8 cellular contexts compared by ENCODE assay signal in the genomic region with DNA sequence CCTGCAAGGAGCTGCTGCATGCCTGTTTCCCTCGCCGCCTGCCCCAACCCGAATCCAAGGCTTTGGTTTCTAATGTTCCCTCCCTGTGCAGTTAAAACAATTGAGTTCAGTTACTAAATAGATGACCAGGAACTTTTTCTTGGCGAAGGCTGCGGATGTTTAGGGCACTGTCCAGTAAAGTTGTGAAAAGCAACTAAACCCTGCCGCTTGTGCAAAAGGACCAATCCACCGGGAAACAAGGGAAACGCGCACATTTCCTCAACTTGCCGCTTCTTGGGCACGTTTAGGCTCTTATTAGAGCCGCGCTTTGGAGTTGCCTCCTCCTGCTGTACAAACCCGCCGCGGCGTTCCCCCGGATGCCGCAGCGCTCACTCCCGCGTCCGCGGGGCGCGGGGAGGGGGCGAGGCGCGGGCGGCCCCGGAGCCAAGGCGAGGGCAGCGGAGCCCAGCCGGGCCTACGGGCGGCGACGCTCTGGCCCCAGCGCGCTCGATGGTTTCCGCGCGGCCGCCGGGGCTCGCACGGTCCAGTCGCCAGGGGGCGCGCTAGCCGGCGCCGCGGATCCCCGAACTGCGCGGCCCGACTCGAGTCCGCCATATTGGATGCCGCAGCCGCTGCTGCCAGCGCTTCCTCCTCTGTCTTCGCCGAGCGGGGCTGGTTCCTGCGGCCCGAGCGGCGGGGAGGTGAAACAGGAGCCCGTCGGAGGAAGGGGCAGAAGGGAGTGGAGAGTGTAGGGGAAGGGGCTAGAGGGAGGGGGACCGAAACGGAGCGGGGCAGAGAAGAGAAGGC. TPM values are rescaled to one million over a fixed set of nuclear protein-coding genes. Genes with fewer than 3 reads are reported as not detected.
A peak's percentile ranks its signal among the peaks of the same experiment; 100 is the strongest.
DNase-seq lines count a peak whose midpoint lies in the region; ATAC-seq, FAIRE-seq and TF ChIP-seq lines count a peak whose summit lies in the region.

A gene with protein sequence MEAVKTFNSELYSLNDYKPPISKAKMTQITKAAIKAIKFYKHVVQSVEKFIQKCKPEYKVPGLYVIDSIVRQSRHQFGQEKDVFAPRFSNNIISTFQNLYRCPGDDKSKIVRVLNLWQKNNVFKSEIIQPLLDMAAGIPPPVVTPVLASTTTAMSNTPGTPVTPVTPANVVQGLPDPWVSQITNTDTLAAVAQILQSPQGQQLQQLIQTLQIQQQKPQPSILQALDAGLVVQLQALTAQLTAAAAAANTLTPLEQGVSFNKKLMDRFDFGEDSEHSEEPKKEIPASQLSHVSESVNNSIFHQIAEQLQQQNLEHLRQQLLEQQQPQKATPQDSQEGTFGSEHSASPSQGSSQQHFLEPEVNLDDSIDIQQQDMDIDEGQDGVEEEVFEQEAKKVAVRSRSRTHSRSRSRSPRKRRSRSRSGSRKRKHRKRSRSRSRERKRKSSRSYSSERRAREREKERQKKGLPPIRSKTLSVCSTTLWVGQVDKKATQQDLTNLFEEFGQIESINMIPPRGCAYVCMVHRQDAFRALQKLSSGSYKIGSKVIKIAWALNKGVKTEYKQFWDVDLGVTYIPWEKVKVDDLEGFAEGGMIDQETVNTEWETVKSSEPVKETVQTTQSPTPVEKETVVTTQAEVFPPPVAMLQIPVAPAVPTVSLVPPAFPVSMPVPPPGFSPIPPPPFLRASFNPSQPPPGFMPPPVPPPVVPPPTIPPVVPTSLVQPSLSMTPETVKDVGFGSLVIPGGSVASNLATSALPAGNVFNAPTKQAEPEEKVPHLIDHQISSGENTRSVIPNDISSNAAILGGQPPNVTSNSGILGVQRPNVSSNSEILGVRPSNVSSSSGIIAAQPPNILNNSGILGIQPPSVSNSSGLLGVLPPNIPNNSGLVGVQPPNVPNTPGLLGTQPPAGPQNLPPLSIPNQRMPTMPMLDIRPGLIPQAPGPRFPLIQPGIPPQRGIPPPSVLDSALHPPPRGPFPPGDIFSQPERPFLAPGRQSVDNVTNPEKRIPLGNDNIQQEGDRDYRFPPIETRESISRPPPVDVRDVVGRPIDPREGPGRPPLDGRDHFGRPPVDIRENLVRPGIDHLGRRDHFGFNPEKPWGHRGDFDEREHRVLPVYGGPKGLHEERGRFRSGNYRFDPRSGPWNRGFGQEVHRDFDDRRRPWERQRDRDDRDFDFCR (N-terminal part only) (plus strand): TSS at position 593 of the 786 bp plus-strand sequence. CDS start 485 bp downstream, outside the sequence.

- peak; percentile 32 for DNase-seq in AG09309 (ENCODE audit: low read depth)
- DNase-seq in NCI-H2196 treated with DMSO at 0.1 percent for 48 hours (lab: John Stamatoyannopoulos, UW; ENCODE audit: unreplicated experiment) = peak; percentile 39
- DNase-seq in central memory CD8-positive, alpha-beta T cell (ENCODE audit: low spot score in 2 of 2) = peak; percentile 81 to 88
- peak; percentile 93 for DNase-seq in kidney
- DNase-seq in stimulated activated CD4-positive, alpha-beta T cell treated with anti-CD3 and anti-CD28 coated beads, Interleukin-15, amount 100 ng/mL, for 24 hours = peak; percentile 86

- no peaks in the 10 kb centered on the region for H3K27me3 Mint-ChIP-seq in central memory CD8-positive, alpha-beta T cell

- H3K4me1 Mint-ChIP-seq in central memory CD8-positive, alpha-beta T cell = peaks cover 21% of the 10 kb centered on the region

- TF ChIP-seq CTCF in AG09309 (IDR thresholded peaks at IDR 0.05; ENCODE audit: control insufficient read depth, insufficient read depth, low read depth, low read length, missing control alignments) (peak; percentile 53), kidney (IDR thresholded peaks at IDR 0.05; ENCODE audit: borderline replicate concordance, extremely low read depth, insufficient read depth) (peak; percentile 80)

- peak within 1 kb of the TSS; percentile 92 for H3K4me3 ChIP-seq in AG09309 (ENCODE audit: control insufficient read depth, low read depth, low read length)
- peak within 1 kb of the TSS; percentile 92 to 97 for H3K4me3 ChIP-seq in kidney (ENCODE audit: low read length in 2 of 2)

- FAIRE-seq in kidney (lab: Jason Lieb, UNC) = no peak

- ATAC-seq in GM18861 (IDR thresholded peaks at IDR 0.05; ENCODE audit: unreplicated experiment) = peak; percentile 71
- ATAC-seq in HG03095 (IDR thresholded peaks at IDR 0.05; ENCODE audit: unreplicated experiment) = peak; percentile 79
- ATAC-seq in activated CD4-positive, CD25-positive, alpha-beta regulatory T cell treated with anti-CD3 and anti-CD28 coated beads, Interleukin-2, amount 50 U/mL, for 24 hours = peak; percentile 75 to 79
- ATAC-seq in central memory CD8-positive, alpha-beta T cell (replicated peaks; ENCODE audit: extremely low read depth, poor library complexity, severe bottlenecking) = peak; percentile 73

- H3K36me3 Mint-ChIP-seq in central memory CD8-positive, alpha-beta T cell (ENCODE audit: insufficient read depth) = peaks cover 11% of the 10 kb centered on the region

- intact Hi-C loops in kidney (cut with DNase I) = no loop called here

- peak within 1 kb of the TSS; percentile 83 for H3K4me3 Mint-ChIP-seq in central memory CD8-positive, alpha-beta T cell

- peak within 1 kb of the TSS; percentile 99 to 100 for H3K27ac ChIP-seq in kidney (ENCODE audit: low read depth in 2 of 2, low read length in 2 of 2)

- no peaks in the 10 kb centered on the region for H3K9me3 ChIP-seq in kidney (ENCODE audit: control insufficient read depth in 1 of 2, low read length in 2 of 2)

- no peaks in the 10 kb centered on the region for H3K36me3 ChIP-seq in kidney (ENCODE audit: control insufficient read depth in 1 of 2, insufficient read depth in 2 of 2, low read length in 2 of 2)

- H3K9ac ChIP-seq in kidney (ENCODE audit: low read length in 2 of 2) = peak within 1 kb of the TSS; percentile 93 to 99

- no peaks in the 10 kb centered on the region for H3K9me3 Mint-ChIP-seq in central memory CD8-positive, alpha-beta T cell

- peak within 1 kb of the TSS; percentile 92 for H3K27ac Mint-ChIP-seq in central memory CD8-positive, alpha-beta T cell (ENCODE audit: low read depth)

- peaks cover 6 to 20% of the 10 kb centered on the region in 2 donors for H3K4me1 ChIP-seq in kidney (ENCODE audit: control insufficient read depth in 1 of 2, insufficient read depth in 1 of 2, low read depth in 1 of 2, low read length in 2 of 2)

RNA-seq across cellular contexts. Expression of the gene that starts here (rescaled TPM):
- 52.2 TPM for total RNA-seq in kidney
- 8.3 TPM for polyA plus RNA-seq in kidney (ENCODE audit: insufficient read depth, low read depth, low replicate concordance)

Comparison
In these comparisons a context has a peak if more than half of its experiments do, and no peak if none do; other contexts are left out.
1. Peak in every context shown above with its lines: DNase-seq, ATAC-seq, H3K4me3 ChIP-seq and H3K27ac ChIP-seq.
2. DNase-seq: peak in every context shown above with its lines; median percentile 93 in kidney; 86 in stimulated activated CD4-positive, alpha-beta T cell treated with anti-CD3 and anti-CD28 coated beads, Interleukin-15, amount 100 ng/mL, for 24 hours; 84 in central memory CD8-positive, alpha-beta T cell; 39 in NCI-H2196 treated with DMSO at 0.1 percent for 48 hours; 32 in AG09309.